In the genomic region with DNA sequence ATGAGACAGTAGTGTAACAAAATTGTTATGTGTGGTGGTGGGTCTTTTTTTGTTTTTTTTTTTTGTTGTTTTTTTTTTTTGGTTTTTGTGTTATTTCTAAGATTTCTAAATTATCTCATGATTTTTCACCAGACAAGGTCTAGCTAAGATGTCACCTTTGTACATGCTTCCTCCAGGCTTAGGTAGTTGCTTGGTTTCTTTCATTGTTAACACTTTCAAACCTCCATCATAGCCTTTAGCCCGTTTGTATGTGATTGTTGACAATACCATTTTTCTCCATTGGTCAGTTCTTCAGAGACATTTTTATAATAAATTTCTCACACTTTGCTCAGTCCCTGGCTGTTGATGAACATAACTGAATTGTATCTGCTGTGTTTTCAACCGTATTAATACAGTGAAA, we compare ENCODE assay signal across 9 cellular contexts. TPM values are rescaled to one million over a fixed set of nuclear protein-coding genes. Genes with fewer than 3 reads are reported as not detected.
A peak's percentile ranks its signal among the peaks of the same experiment; 100 is the strongest.
DNase-seq lines count a peak whose midpoint lies in the region; ATAC-seq, FAIRE-seq and TF ChIP-seq lines count a peak whose summit lies in the region.
"Had no signal": no experiment of that assay in that cellular context is flagged by ENCODE, and none has a peak within 500 bp of the region (broad histone marks: within the 10 kb centered on the region; RNA-seq: fewer than 3 reads in every experiment).

No MANE protein-coding gene starts in this region.

- H3K36me3 Mint-ChIP-seq in activated naive CD8-positive, alpha-beta T cell treated with anti-CD3 and anti-CD28 coated beads for 36 hours, result peaks cover 32% of the 10 kb centered on the region

- peak overlapping the region; percentile 62 for H3K4me3 ChIP-seq in right cardiac atrium (ENCODE audit: low read length)
- H3K4me3 ChIP-seq in kidney (ENCODE audit: low read length in 2 of 2), result peak overlapping the region; percentile 95 to 99

- no peaks in the 10 kb centered on the region for H3K27me3 Mint-ChIP-seq in activated naive CD8-positive, alpha-beta T cell treated with anti-CD3 and anti-CD28 coated beads for 36 hours

- H3K9me3 ChIP-seq in right cardiac atrium (ENCODE audit: control insufficient read depth, low read length), result no peaks in the 10 kb centered on the region
- peaks cover 0 to 4% of the 10 kb centered on the region in 2 donors for H3K9me3 ChIP-seq in kidney (ENCODE audit: control insufficient read depth in 1 of 2, low read length in 2 of 2)

- ATAC-seq in right cardiac atrium, result no peak
- no peak for ATAC-seq in left ventricle myocardium superior

- H3K27ac ChIP-seq in right cardiac atrium (ENCODE audit: low read length) (no peak overlapping the region), kidney (ENCODE audit: low read depth in 2 of 2, low read length in 2 of 2) (no peak overlapping the region)

- no peaks in the 10 kb centered on the region for H3K36me3 ChIP-seq in kidney (ENCODE audit: control insufficient read depth in 1 of 2, insufficient read depth in 2 of 2, low read length in 2 of 2)

- H3K27ac Mint-ChIP-seq in activated naive CD8-positive, alpha-beta T cell treated with anti-CD3 and anti-CD28 coated beads for 36 hours, result no peak overlapping the region

- H3K4me1 ChIP-seq in right cardiac atrium (ENCODE audit: control insufficient read depth, insufficient read depth, low read length), result no peaks in the 10 kb centered on the region
- peaks cover 0 to 8% of the 10 kb centered on the region in 2 donors for H3K4me1 ChIP-seq in kidney (ENCODE audit: control insufficient read depth in 1 of 2, insufficient read depth in 1 of 2, low read depth in 1 of 2, low read length in 2 of 2)

- H3K4me3 Mint-ChIP-seq in activated naive CD8-positive, alpha-beta T cell treated with anti-CD3 and anti-CD28 coated beads for 36 hours, result peak overlapping the region; percentile 93

- peak overlapping the region in 1 of 2 donors; percentile 31 for H3K9ac ChIP-seq in kidney (ENCODE audit: low read length in 2 of 2)

- intact Hi-C loops in right cardiac atrium (cut with DNase I), result loop anchor here in 3 of 4 donors (5.0 to 10.0 kb wide), 3 partner anchors 56 to 396 kb away; no protein-coding TSS in a partner anchor
- intact Hi-C loops in left ventricle myocardium superior (cut with micrococcal nuclease), result no loop called here
- intact Hi-C loops in kidney (cut with DNase I), result loop anchor here (10.0 kb wide), 1 partner anchor 56 kb away; no protein-coding TSS in a partner anchor

- CTCF ChIA-PET in GM10248 (lab: Yijun Ruan, JAX), result no interaction called here

- FAIRE-seq in kidney (lab: Jason Lieb, UNC) (no peak), HTR-8/SVneo (lab: Jason Lieb, UNC) (no peak)

- H3K27me3 ChIP-seq in right cardiac atrium (ENCODE audit: control insufficient read depth, insufficient read depth), result no peaks in the 10 kb centered on the region

- peaks cover 60% of the 10 kb centered on the region for H3K4me1 Mint-ChIP-seq in activated naive CD8-positive, alpha-beta T cell treated with anti-CD3 and anti-CD28 coated beads for 36 hours

- H3K9me3 Mint-ChIP-seq in activated naive CD8-positive, alpha-beta T cell treated with anti-CD3 and anti-CD28 coated beads for 36 hours, result peaks cover 3% of the 10 kb centered on the region

- no peak for DNase-seq in right cardiac atrium
- no peak for DNase-seq in left ventricle myocardium superior
- DNase-seq in activated naive CD8-positive, alpha-beta T cell treated with anti-CD3 and anti-CD28 coated beads for 36 hours, result no peak
- DNase-seq in kidney, result no peak
- DNase-seq in NCI-H2196 (lab: John Stamatoyannopoulos, UW; ENCODE audit: unreplicated experiment), result no peak
- DNase-seq in NCI-H2029 treated with DMSO at 0.1 percent for 48 hours (lab: John Stamatoyannopoulos, UW), result no peak
- no peak for DNase-seq in GM10248 (ENCODE audit: extremely low spot score)
- no peak for DNase-seq in HTR-8/SVneo (ENCODE audit: insufficient read length, low spot score)
- DNase-seq: activated CD4-positive, alpha-beta T cell treated with anti-CD3 and anti-CD28 coated beads for 48 hours had no signal

- WGBS in right cardiac atrium, result 37% methylated on average over 2 of the region's 2 CpGs

- TF ChIP-seq CTCF in kidney (IDR thresholded peaks at IDR 0.05; ENCODE audit: borderline replicate concordance, extremely low read depth, insufficient read depth) (no peak), GM10248 (IDR thresholded peaks at IDR 0.05; ENCODE audit: control extremely low read depth, extremely low read depth, low read depth, missing control alignments) (no peak)

- POLR2A ChIA-PET in GM10248 (lab: Yijun Ruan, JAX), result no interaction called here

RNA-seq across cellular contexts. Expression of a gene that starts 2.2 kb away (rescaled TPM):
- 10 to 100 TPM; 13.5 to 22.7 (median 17.2) TPM for total RNA-seq in right cardiac atrium
- 6.9 TPM for polyA plus RNA-seq in right cardiac atrium
- total RNA-seq in left ventricle myocardium superior, result 11.5 TPM
- total RNA-seq in activated naive CD8-positive, alpha-beta T cell treated with anti-CD3 and anti-CD28 coated beads for 36 hours, result 10 to 100 TPM; 13.5 to 13.9 TPM
- 39.0 TPM for total RNA-seq in kidney
- 9.0 TPM for polyA plus RNA-seq in kidney (ENCODE audit: insufficient read depth, low read depth, low replicate concordance)

RNA-seq across cellular contexts. Expression of a gene that starts 2.4 kb away (rescaled TPM):
- total RNA-seq in right cardiac atrium (10 to 100 TPM; 14.4 to 21.6 (median 16.4) TPM), left ventricle myocardium superior (18.2 TPM), kidney (30.5 TPM)
- polyA plus RNA-seq in right cardiac atrium (5.1 TPM), kidney (ENCODE audit: insufficient read depth, low read depth, low replicate concordance) (4.5 TPM)
- total RNA-seq in activated naive CD8-positive, alpha-beta T cell treated with anti-CD3 and anti-CD28 coated beads for 36 hours, result 10 to 100 TPM; 21.5 to 25.0 TPM
